In genomic region chr15:64990168-64990470, GRCh38 we compare ENCODE assay signal across 1 cellular context.
TF ChIP-seq lines count a peak whose summit lies in the region.

No MANE protein-coding gene starts in this region.

TF ChIP-seq in GM23338, 12 proteins besides CTCF, POLR2A, EP300 and RAD21 (continued from another document):
- TF ChIP-seq ZNF462 (CRISPR knock-in tag; IDR thresholded peaks at IDR 0.05) (no peak), CREB1 (CRISPR knock-in tag; IDR thresholded peaks at IDR 0.05; ENCODE audit: low read depth) (no peak)
